Comparison of ENCODE assay signal across 10 cellular contexts in genomic region chr2:233267516-233268245, GRCh38. TPM values are rescaled to one million over a fixed set of nuclear protein-coding genes. Genes with fewer than 3 reads are reported as not detected.
A peak's percentile ranks its signal among the peaks of the same experiment; 100 is the strongest.
DNase-seq lines count a peak whose midpoint lies in the region; ATAC-seq and TF ChIP-seq lines count a peak whose summit lies in the region.
"Had no signal": no experiment of that assay in that cellular context is flagged by ENCODE, and none has a peak within 500 bp of the region (broad histone marks: within the 10 kb centered on the region; RNA-seq: fewer than 3 reads in every experiment).

No MANE protein-coding gene starts in this region.

- 94% methylated on average over 6 of the region's 6 CpGs for WGBS in smooth muscle cell (ENCODE audit: low lambda C conversion rate)

- peaks cover 17% of the 10 kb centered on the region for H3K4me1 ChIP-seq in HAP-1
- H3K4me1 ChIP-seq in smooth muscle cell (ENCODE audit: low read depth) = no peaks in the 10 kb centered on the region

- in situ Hi-C loops in HAP-1 (cut with MboI; ENCODE audit: low sequenced_read_pairs) = no loop called here

- H4K20me1 ChIP-seq in smooth muscle cell (ENCODE audit: low read depth) = peaks cover 11% of the 10 kb centered on the region

- H3K4me3 ChIP-seq in HAP-1 = no peak overlapping the region
- H3K4me3 ChIP-seq in smooth muscle cell = no peak overlapping the region

- H3K4me2 ChIP-seq in smooth muscle cell = no peak overlapping the region

- no peaks in the 10 kb centered on the region for H3K27me3 ChIP-seq in HAP-1 (ENCODE audit: low read depth)
- no peaks in the 10 kb centered on the region for H3K27me3 ChIP-seq in smooth muscle cell (ENCODE audit: low read depth)

- H3K79me2 ChIP-seq in smooth muscle cell (ENCODE audit: low read depth) = no peaks in the 10 kb centered on the region

- H3K36me3 ChIP-seq in HAP-1 (replicated peaks) = peaks cover 70% of the 10 kb centered on the region
- H3K36me3 ChIP-seq in smooth muscle cell (ENCODE audit: low read depth) = peaks cover 23% of the 10 kb centered on the region

- H3F3A ChIP-seq in smooth muscle cell (ENCODE audit: low read depth) = no peaks in the 10 kb centered on the region

- ATAC-seq in GM18870 (IDR thresholded peaks at IDR 0.05; ENCODE audit: unreplicated experiment) (peak; percentile 63), HG03139 (IDR thresholded peaks at IDR 0.05; ENCODE audit: unreplicated experiment) (peak; percentile 89), omental fat pad (ENCODE audit: low FRiP score) (peak; percentile 44)
- ATAC-seq: HCT116 had no signal

- H3K9me3 ChIP-seq in HAP-1 = no peaks in the 10 kb centered on the region
- no peaks in the 10 kb centered on the region for H3K9me3 ChIP-seq in smooth muscle cell (replicated peaks; ENCODE audit: low read depth)

- H2AFZ ChIP-seq in smooth muscle cell (ENCODE audit: low read depth) = no peak overlapping the region

- no peak overlapping the region for H3K9ac ChIP-seq in smooth muscle cell (ENCODE audit: low read depth)

- TF ChIP-seq CTCF in omental fat pad (IDR thresholded peaks at IDR 0.05) (no peak), smooth muscle cell (IDR thresholded peaks at IDR 0.05; ENCODE audit: borderline replicate concordance, insufficient read depth, poor library complexity, severe bottlenecking) (no peak)

- H3K27ac ChIP-seq in smooth muscle cell (ENCODE audit: low read depth) = no peak overlapping the region

- DNase-seq in activated CD8-positive, alpha-beta memory T cell treated with anti-CD3 and anti-CD28 coated beads for 24 hours = peak; percentile 82
- DNase-seq in omental fat pad (ENCODE audit: low spot score) (no peak), Ammon's horn (ENCODE audit: low spot score) (no peak), NCI-H510A treated with DMSO at 0.1 percent for 48 hours (lab: John Stamatoyannopoulos, UW) (no peak), HAP-1 (ENCODE audit: low spot score in 2 of 2) (no peak), smooth muscle cell (lab: John Stamatoyannopoulos, UW; ENCODE audit: unreplicated experiment) (no peak)

RNA-seq across cellular contexts. Expression of gene ATG16L1, which starts 16.2 kb away (rescaled TPM):
- total RNA-seq in omental fat pad (10 to 100 TPM; 20.6 to 55.2 (median 27.6) TPM), smooth muscle cell (25.6 and 26.4 TPM in 2 replicates)
- 11.2 and 12.5 TPM in 2 replicates for polyA plus RNA-seq in smooth muscle cell

RNA-seq across cellular contexts. Expression of gene SAG, which starts 39.9 kb away (rescaled TPM):
- under 1 TPM in 1 of 4 donors, not detected in 3; 0.09 TPM for total RNA-seq in omental fat pad
- not detected in 2 replicates for total RNA-seq in smooth muscle cell
- polyA plus RNA-seq in smooth muscle cell = not detected in 2 replicates
- total RNA-seq: epithelial cell of proximal tubule had no signal
